ENCODE assay signal across 25 cellular contexts in the genomic region with DNA sequence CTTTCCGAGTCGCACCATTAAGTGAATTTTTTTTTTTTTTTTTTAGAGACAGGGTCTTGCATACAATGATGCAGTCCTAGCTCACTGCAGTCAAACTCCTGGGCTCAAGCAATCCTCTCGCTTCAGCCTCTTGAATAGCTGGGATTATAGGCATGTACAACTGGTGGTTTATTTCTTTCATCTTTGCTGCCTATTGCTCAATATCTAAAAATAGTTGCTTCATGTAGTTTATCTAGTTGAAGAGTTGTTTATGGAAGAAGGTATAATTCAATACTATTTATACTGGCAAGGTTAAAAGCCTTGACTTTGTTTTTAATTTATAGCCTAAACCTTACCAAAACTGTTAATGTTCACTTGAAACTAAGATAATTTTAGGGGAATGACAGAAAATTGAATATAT.
"Had no signal": no experiment of that assay in that cellular context is flagged by ENCODE, and none has a peak within 500 bp of the region (broad histone marks: within the 10 kb centered on the region; RNA-seq: fewer than 3 reads in every experiment).

No MANE protein-coding gene starts in this region.

- H3K4me3 ChIP-seq: coronary artery, esophagus squamous epithelium, lung, prostate gland, right atrium auricular region, sigmoid colon, skin epidermis, spleen, thoracic aorta, tibial nerve, upper lobe of left lung had no signal

- H3K9me3 Mint-ChIP-seq: stimulated activated memory B cell treated with anti-CD40 and anti-IgM and Interleukin-4, amounts not matched to agents 10 μg/mL and 1 μg/mL and 100 μg/mL, for 72 hours; stimulated activated naive CD8-positive, alpha-beta T cell treated with anti-CD3 and anti-CD28 coated beads, Interleukin-15, Interleukin-2, amounts not matched to agents 100 ng/mL and 50 ng/mL, for 24 hours had no signal

- H3K27ac Mint-ChIP-seq: memory B cell; naive thymus-derived CD8-positive, alpha-beta T cell; nephron progenitor cell; stimulated activated memory B cell treated with anti-CD40 and anti-IgM and Interleukin-4, amounts not matched to agents 10 μg/mL and 1 μg/mL and 100 μg/mL, for 72 hours; stimulated activated naive CD8-positive, alpha-beta T cell treated with anti-CD3 and anti-CD28 coated beads, Interleukin-15, Interleukin-2, amounts not matched to agents 100 ng/mL and 50 ng/mL, for 24 hours had no signal

- ATAC-seq: left lobe of liver; naive thymus-derived CD8-positive, alpha-beta T cell; stimulated activated memory B cell treated with anti-CD40 and anti-IgM and Interleukin-4, amounts not matched to agents 10 μg/mL and 1 μg/mL and 100 μg/mL, for 72 hours had no signal

- H3K36me3 Mint-ChIP-seq: memory B cell; naive thymus-derived CD8-positive, alpha-beta T cell; stimulated activated memory B cell treated with anti-CD40 and anti-IgM and Interleukin-4, amounts not matched to agents 10 μg/mL and 1 μg/mL and 100 μg/mL, for 72 hours had no signal

- DNase-seq: dermis blood vessel endothelial cell; effector memory CD4-positive, alpha-beta T cell; esophagus squamous epithelium; kidney; naive thymus-derived CD8-positive, alpha-beta T cell; nephron progenitor cell; nucleus accumbens; sigmoid colon; spleen; stimulated activated CD4-positive, alpha-beta T cell treated with anti-CD3 and anti-CD28 coated beads, Interleukin-4, amount 100 ng/mL, for 4 hours; upper lobe of left lung had no signal

- FAIRE-seq: endothelial cell of umbilical vein, frontal cortex, urothelium cell line had no signal

- H3K4me3 Mint-ChIP-seq: memory B cell; naive thymus-derived CD8-positive, alpha-beta T cell; nephron progenitor cell; stimulated activated memory B cell treated with anti-CD40 and anti-IgM and Interleukin-4, amounts not matched to agents 10 μg/mL and 1 μg/mL and 100 μg/mL, for 72 hours; stimulated activated naive CD8-positive, alpha-beta T cell treated with anti-CD3 and anti-CD28 coated beads, Interleukin-15, Interleukin-2, amounts not matched to agents 100 ng/mL and 50 ng/mL, for 24 hours had no signal

- H3K36me3 ChIP-seq: esophagus squamous epithelium, prostate gland, right atrium auricular region, sigmoid colon, thoracic aorta, tibial nerve, upper lobe of left lung had no signal

- H3K27me3 Mint-ChIP-seq: memory B cell; naive thymus-derived CD8-positive, alpha-beta T cell; stimulated activated memory B cell treated with anti-CD40 and anti-IgM and Interleukin-4, amounts not matched to agents 10 μg/mL and 1 μg/mL and 100 μg/mL, for 72 hours; stimulated activated naive CD8-positive, alpha-beta T cell treated with anti-CD3 and anti-CD28 coated beads, Interleukin-15, Interleukin-2, amounts not matched to agents 100 ng/mL and 50 ng/mL, for 24 hours had no signal

- H3K4me1 ChIP-seq: esophagus squamous epithelium, prostate gland, right atrium auricular region, sigmoid colon, spleen, tibial nerve, upper lobe of left lung had no signal

- H3K27ac ChIP-seq: coronary artery, esophagus squamous epithelium, prostate gland, right atrium auricular region, sigmoid colon, skin epidermis, spleen, thoracic aorta, tibial nerve, upper lobe of left lung had no signal

- H3K27me3 ChIP-seq: esophagus squamous epithelium, right atrium auricular region, sigmoid colon, spleen, tibial nerve, upper lobe of left lung had no signal

- H3K4me1 Mint-ChIP-seq: memory B cell; naive thymus-derived CD8-positive, alpha-beta T cell; stimulated activated memory B cell treated with anti-CD40 and anti-IgM and Interleukin-4, amounts not matched to agents 10 μg/mL and 1 μg/mL and 100 μg/mL, for 72 hours had no signal

- H3K9me3 ChIP-seq: prostate gland, right atrium auricular region, sigmoid colon, thoracic aorta, tibial nerve, upper lobe of left lung had no signal
